Comparison of ENCODE assay signal across 17 cellular contexts in genomic region chr12:3832738-3833137, GRCh38.
DNase-seq lines count a peak whose midpoint lies in the region; TF ChIP-seq lines count a peak whose summit lies in the region.
"Had no signal": no experiment of that assay in that cellular context is flagged by ENCODE, and none has a peak within 500 bp of the region (broad histone marks: within the 10 kb centered on the region; RNA-seq: fewer than 3 reads in every experiment).

No MANE protein-coding gene starts in this region.

- no peak for TF ChIP-seq CTCF in fibroblast of mammary gland (conservative IDR thresholded peaks at IDR 0.05; ENCODE audit: control insufficient read depth, insufficient read depth, low read depth, low read length)

- H3K4me3 ChIP-seq in fibroblast of mammary gland (ENCODE audit: control insufficient read depth, low read depth, low read length), result no peak overlapping the region
- H3K4me3 ChIP-seq: A549; BLaER1 treated with 17β-estradiol and CSF1 and Interleukin-3, amounts not matched to agents 10 nM and 100 nM; GM23338 had no signal

- DNase-seq in ELR (ENCODE audit: low read depth), result peak; percentile 4
- DNase-seq in amniotic epithelial cell (ENCODE audit: low read depth), result peak; percentile 27
- peak; percentile 14 for DNase-seq in fibroblast of mammary gland (ENCODE audit: low read depth)
- peak; percentile 13 for DNase-seq in pons (ENCODE audit: low spot score)
- DNase-seq in UCSD-AML1 (lab: John Stamatoyannopoulos, UW; ENCODE audit: unreplicated experiment), result no peak
- no peak for DNase-seq in NCI-H345 treated with DMSO at 0.1 percent for 48 hours (lab: John Stamatoyannopoulos, UW; ENCODE audit: unreplicated experiment)
- DNase-seq in OCI-M1 (lab: John Stamatoyannopoulos, UW), result no peak
- DNase-seq in activated CD4-positive, alpha-beta T cell treated with anti-CD3 and anti-CD28 coated beads for 48 hours, result no peak
- DNase-seq: CD8-positive, alpha-beta memory T cell; KG1; NCI-H1048; NCI-H146; NCI-H2081 treated with DMSO at 0.1 percent for 48 hours; NCI-H524 had no signal

Comparison
In these comparisons a context has a peak if more than half of its experiments do, and no peak if none do; other contexts are left out.
1. DNase-seq: peak in ELR (single experiment), amniotic epithelial cell (single experiment), fibroblast of mammary gland (single experiment) and pons (single experiment); none in UCSD-AML1 (single experiment), NCI-H345 treated with DMSO at 0.1 percent for 48 hours (single experiment), OCI-M1 (single experiment) and activated CD4-positive, alpha-beta T cell treated with anti-CD3 and anti-CD28 coated beads for 48 hours (single experiment).